Comparison of ENCODE assay signal across 17 cellular contexts in the genomic region with DNA sequence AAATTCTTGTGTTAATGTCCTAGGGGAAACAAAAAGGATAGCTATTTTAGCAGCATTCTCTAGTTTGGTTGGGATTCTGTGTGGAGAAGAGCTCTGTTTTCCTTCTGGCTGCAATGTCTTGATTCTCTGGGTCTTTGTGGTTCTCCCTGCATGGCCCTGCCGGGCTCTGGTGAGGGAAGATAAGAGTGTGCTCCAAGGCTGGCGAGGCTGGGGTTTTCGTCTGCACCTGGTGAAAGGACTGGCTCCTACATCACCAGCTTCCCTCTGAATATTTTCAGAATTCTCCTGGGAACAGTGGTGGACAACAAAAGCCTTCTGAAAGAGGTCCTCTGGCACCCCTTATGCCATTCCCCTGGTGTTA. TPM values are rescaled to one million over a fixed set of nuclear protein-coding genes. Genes with fewer than 3 reads are reported as not detected.
A peak's percentile ranks its signal among the peaks of the same experiment; 100 is the strongest.
DNase-seq lines count a peak whose midpoint lies in the region; ATAC-seq and TF ChIP-seq lines count a peak whose summit lies in the region.
"Had no signal": no experiment of that assay in that cellular context is flagged by ENCODE, and none has a peak within 500 bp of the region (broad histone marks: within the 10 kb centered on the region; RNA-seq: fewer than 3 reads in every experiment).

No MANE protein-coding gene starts in this region.

- 68% methylated on average over 3 of the region's 3 CpGs for WGBS in hepatocyte (ENCODE audit: low lambda C conversion rate, missing lambda C conversion rate)

- H3K4me1 ChIP-seq in hepatocyte (ENCODE audit: insufficient read depth) (peaks cover 19% of the 10 kb centered on the region), vagina (peaks cover 18% of the 10 kb centered on the region)
- H3K4me1 ChIP-seq: psoas muscle had no signal

- H3K36me3 ChIP-seq in hepatocyte (replicated peaks; ENCODE audit: insufficient read depth, low read depth) (no peaks in the 10 kb centered on the region), vagina (no peaks in the 10 kb centered on the region)

- H4K20me1 ChIP-seq in hepatocyte (ENCODE audit: insufficient read depth, poor library complexity, severe bottlenecking) = no peaks in the 10 kb centered on the region

- no peak overlapping the region for H2AFZ ChIP-seq in hepatocyte

- no peak overlapping the region for H3K4me3 ChIP-seq in hepatocyte
- H3K4me3 ChIP-seq in vagina = no peak overlapping the region
- H3K4me3 ChIP-seq: psoas muscle had no signal

- H3K27me3 ChIP-seq in hepatocyte = no peaks in the 10 kb centered on the region
- H3K27me3 ChIP-seq in vagina = no peaks in the 10 kb centered on the region

- CTCF ChIA-PET in activated naive CD4-positive, alpha-beta T cell treated with anti-CD3 and anti-CD28 coated beads for 36 hours (lab: Charles Lee) = interaction anchor here (0.8 kb wide), 1 partner anchor 27 kb away, joined by 3 read pairs; no protein-coding TSS in a partner anchor

- H3K4me1 Mint-ChIP-seq in activated naive CD4-positive, alpha-beta T cell treated with anti-CD3 and anti-CD28 coated beads for 36 hours (ENCODE audit: low read depth) = peaks cover 5% of the 10 kb centered on the region
- H3K4me1 Mint-ChIP-seq in brain = peaks cover 12% of the 10 kb centered on the region
- H3K4me1 Mint-ChIP-seq: T-cell had no signal

- no peak for TF ChIP-seq CTCF in brain (conservative IDR thresholded peaks at IDR 0.05)
- TF ChIP-seq CTCF in hepatocyte (IDR thresholded peaks at IDR 0.05; ENCODE audit: poor library complexity) = no peak
- no peak for TF ChIP-seq CTCF in vagina (IDR thresholded peaks at IDR 0.05)

- ATAC-seq in activated naive CD4-positive, alpha-beta T cell treated with anti-CD3 and anti-CD28 coated beads, Interleukin-2, amount 50 U/mL, for 72 hours = no peak
- no peak for ATAC-seq in HG03159 (IDR thresholded peaks at IDR 0.05; ENCODE audit: unreplicated experiment)
- ATAC-seq: T-cell had no signal

- intact Hi-C loops in activated naive CD4-positive, alpha-beta T cell treated with anti-CD3 and anti-CD28 coated beads for 36 hours (cut with micrococcal nuclease) = no loop called here
- intact Hi-C loops in vagina (cut with DNase I) = no loop called here

- H3K9me2 ChIP-seq in hepatocyte (replicated peaks; ENCODE audit: insufficient read depth) = no peaks in the 10 kb centered on the region

- peaks cover 4% of the 10 kb centered on the region for H3K36me3 Mint-ChIP-seq in activated naive CD4-positive, alpha-beta T cell treated with anti-CD3 and anti-CD28 coated beads for 36 hours (ENCODE audit: low read depth)
- H3K36me3 Mint-ChIP-seq in activated naive CD4-positive, alpha-beta T cell treated with anti-CD3 and anti-CD28 coated beads, Interleukin-2, amount 50 U/mL, for 72 hours = no peaks in the 10 kb centered on the region
- peaks cover 14% of the 10 kb centered on the region for H3K36me3 Mint-ChIP-seq in brain

- H3K4me2 ChIP-seq in hepatocyte = no peak overlapping the region

- DNase-seq in activated naive CD4-positive, alpha-beta T cell treated with anti-CD3 and anti-CD28 coated beads for 36 hours = no peak
- no peak for DNase-seq in activated naive CD4-positive, alpha-beta T cell treated with anti-CD3 and anti-CD28 coated beads, Interleukin-2, amount 50 U/mL, for 72 hours (ENCODE audit: low spot score in 2 of 2)
- DNase-seq in hepatocyte (ENCODE audit: low spot score) = no peak
- no peak for DNase-seq in vagina (ENCODE audit: extremely low spot score in 2 of 2)
- DNase-seq in putamen (ENCODE audit: low spot score) = no peak
- DNase-seq in T-helper 1 cell = no peak
- DNase-seq: activated CD4-positive, alpha-beta T cell treated with anti-CD3 and anti-CD28 coated beads for 1 hour; glutamatergic neuron; Kasumi-1; kidney; NCI-H524; T-cell had no signal

- H3K9me3 ChIP-seq in hepatocyte (ENCODE audit: low read depth) (no peaks in the 10 kb centered on the region), vagina (no peaks in the 10 kb centered on the region)
- H3K9me3 ChIP-seq: psoas muscle had no signal

- H3K9me3 Mint-ChIP-seq in activated naive CD4-positive, alpha-beta T cell treated with anti-CD3 and anti-CD28 coated beads for 36 hours = no peaks in the 10 kb centered on the region
- no peaks in the 10 kb centered on the region for H3K9me3 Mint-ChIP-seq in activated naive CD4-positive, alpha-beta T cell treated with anti-CD3 and anti-CD28 coated beads, Interleukin-2, amount 50 U/mL, for 72 hours
- H3K9me3 Mint-ChIP-seq in brain = no peaks in the 10 kb centered on the region
- H3K9me3 Mint-ChIP-seq: T-cell had no signal

- peak overlapping the region; percentile 2 for H3K27ac Mint-ChIP-seq in activated naive CD4-positive, alpha-beta T cell treated with anti-CD3 and anti-CD28 coated beads for 36 hours
- H3K27ac Mint-ChIP-seq in activated naive CD4-positive, alpha-beta T cell treated with anti-CD3 and anti-CD28 coated beads, Interleukin-2, amount 50 U/mL, for 72 hours = peak overlapping the region in 1 of 2 donors; percentile 3
- H3K27ac Mint-ChIP-seq in brain = peak overlapping the region in 4 of 5 experiments; percentile 63 to 90 (median 78)

- no peaks in the 10 kb centered on the region for H3K79me2 ChIP-seq in hepatocyte

- no peak for TF ChIP-seq POLR2A in vagina (IDR thresholded peaks at IDR 0.05)

- peak overlapping the region; percentile 50 for H3K27ac ChIP-seq in hepatocyte
- H3K27ac ChIP-seq in vagina = peak overlapping the region; percentile 31
- H3K27ac ChIP-seq: epithelial cell of prostate, HL-60, psoas muscle had no signal

- H3K27me3 Mint-ChIP-seq in activated naive CD4-positive, alpha-beta T cell treated with anti-CD3 and anti-CD28 coated beads for 36 hours (ENCODE audit: low read depth) = no peaks in the 10 kb centered on the region
- peaks cover 3% of the 10 kb centered on the region for H3K27me3 Mint-ChIP-seq in brain
- H3K27me3 Mint-ChIP-seq: T-cell had no signal

- H3K4me3 Mint-ChIP-seq in activated naive CD4-positive, alpha-beta T cell treated with anti-CD3 and anti-CD28 coated beads for 36 hours = no peak overlapping the region
- peak overlapping the region in 3 of 5 experiments; percentile 3 to 20 (median 10) for H3K4me3 Mint-ChIP-seq in brain
- H3K4me3 Mint-ChIP-seq: T-cell had no signal

RNA-seq across cellular contexts. Expression of a gene that starts 38.1 kb away (rescaled TPM):
- 10 to 100 TPM; 15.1 to 15.4 TPM for total RNA-seq in activated naive CD4-positive, alpha-beta T cell treated with anti-CD3 and anti-CD28 coated beads for 36 hours
- 10 to 100 TPM; 19.6 to 23.3 TPM for total RNA-seq in activated naive CD4-positive, alpha-beta T cell treated with anti-CD3 and anti-CD28 coated beads, Interleukin-2, amount 50 U/mL, for 72 hours
- polyA plus RNA-seq in brain (ENCODE audit: insufficient read depth, low read depth, low replicate concordance) (5.6 TPM), hepatocyte (5.8 and 8.5 TPM in 2 replicates)
- total RNA-seq in hepatocyte (12.0 and 18.1 TPM in 2 replicates), vagina (9.1 TPM)

RNA-seq across cellular contexts. Expression of a gene that starts 46.3 kb away (rescaled TPM):
- total RNA-seq in activated naive CD4-positive, alpha-beta T cell treated with anti-CD3 and anti-CD28 coated beads for 36 hours = 10 to 100 TPM; 29.9 to 31.7 TPM
- total RNA-seq in activated naive CD4-positive, alpha-beta T cell treated with anti-CD3 and anti-CD28 coated beads, Interleukin-2, amount 50 U/mL, for 72 hours = 10 to 100 TPM; 19.5 to 38.3 TPM
- 9.1 TPM for polyA plus RNA-seq in brain (ENCODE audit: insufficient read depth, low read depth, low replicate concordance)
- 15.9 and 18.5 TPM in 2 replicates for total RNA-seq in hepatocyte
- 23.1 and 32.0 TPM in 2 replicates for polyA plus RNA-seq in hepatocyte
- total RNA-seq in vagina = 13.8 TPM
